Comparison of ENCODE assay signal across 6 cellular contexts in the genomic region with DNA sequence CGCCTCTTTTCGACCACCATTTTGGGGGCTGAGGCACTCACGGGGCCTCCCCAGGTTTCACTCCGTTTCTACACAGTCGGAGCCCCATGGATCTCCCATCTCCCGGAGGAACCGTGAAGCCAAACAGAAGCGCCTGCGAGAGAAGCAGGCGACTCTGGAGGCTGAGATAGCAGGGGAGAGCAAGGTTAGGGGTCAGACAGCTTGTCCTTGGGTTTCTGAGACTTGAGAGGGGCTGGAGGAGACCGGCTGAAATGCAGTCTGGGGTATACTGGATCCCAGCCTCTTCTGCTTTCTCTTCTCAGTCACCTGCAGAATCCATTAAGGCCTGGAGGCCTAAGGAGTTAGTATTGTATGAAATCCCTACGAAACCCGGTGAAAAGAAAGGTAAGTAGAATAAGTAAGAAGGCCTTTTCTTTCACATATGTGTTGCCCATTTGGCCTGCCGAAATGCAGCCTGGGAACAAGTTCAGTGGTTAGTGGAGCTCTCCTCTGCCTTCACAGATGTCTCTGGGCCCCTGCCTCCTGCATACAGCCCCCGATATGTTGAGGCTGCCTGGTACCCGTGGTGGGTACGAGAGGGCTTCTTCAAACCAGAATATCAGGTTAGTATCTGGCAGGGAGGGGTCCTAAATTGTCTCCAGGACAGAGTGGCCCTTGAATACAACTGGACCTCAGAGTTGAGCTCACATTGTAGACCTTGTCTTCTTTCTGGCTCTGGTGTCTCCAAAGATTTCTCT. TPM values are rescaled to one million over a fixed set of nuclear protein-coding genes. Genes with fewer than 3 reads are reported as not detected.
DNase-seq lines count a peak whose midpoint lies in the region.

No MANE protein-coding gene starts in this region.

- peak overlapping the region; percentile 94 for H3K4me3 Mint-ChIP-seq in activated naive CD8-positive, alpha-beta T cell treated with anti-CD3 and anti-CD28 coated beads for 36 hours

- peaks cover 30% of the 10 kb centered on the region for H3K4me1 Mint-ChIP-seq in activated naive CD8-positive, alpha-beta T cell treated with anti-CD3 and anti-CD28 coated beads for 36 hours

- H3K36me3 Mint-ChIP-seq in activated naive CD8-positive, alpha-beta T cell treated with anti-CD3 and anti-CD28 coated beads for 36 hours = peaks cover 48% of the 10 kb centered on the region

- DNase-seq in GM19240 (ENCODE audit: insufficient read length, low spot score) = peak; percentile 19
- no peak for DNase-seq in activated naive CD8-positive, alpha-beta T cell treated with anti-CD3 and anti-CD28 coated beads for 36 hours
- peak; percentile 41 for DNase-seq in midbrain (lab: John Stamatoyannopoulos, UW)
- no peak for DNase-seq in globus pallidus (ENCODE audit: low spot score)
- DNase-seq in hippocampal formation (lab: John Stamatoyannopoulos, UW) = no peak
- DNase-seq in NCI-H1694 treated with DMSO at 0.1 percent for 48 hours (lab: John Stamatoyannopoulos, UW) = no peak

- no peaks in the 10 kb centered on the region for H3K9me3 Mint-ChIP-seq in activated naive CD8-positive, alpha-beta T cell treated with anti-CD3 and anti-CD28 coated beads for 36 hours

- H3K27me3 Mint-ChIP-seq in activated naive CD8-positive, alpha-beta T cell treated with anti-CD3 and anti-CD28 coated beads for 36 hours = no peaks in the 10 kb centered on the region

- H3K27ac Mint-ChIP-seq in activated naive CD8-positive, alpha-beta T cell treated with anti-CD3 and anti-CD28 coated beads for 36 hours = peak overlapping the region; percentile 94

RNA-seq across cellular contexts. Expression of a gene that starts 1.0 kb away (rescaled TPM):
- 10 to 100 TPM; 79.5 to 80.9 TPM for total RNA-seq in activated naive CD8-positive, alpha-beta T cell treated with anti-CD3 and anti-CD28 coated beads for 36 hours

RNA-seq across cellular contexts. Expression of a gene that starts 7.0 kb away (rescaled TPM):
- 10 to 100 TPM; 44.5 to 46.4 TPM for total RNA-seq in activated naive CD8-positive, alpha-beta T cell treated with anti-CD3 and anti-CD28 coated beads for 36 hours

RNA-seq across cellular contexts. Expression of a gene that starts 16.9 kb away (rescaled TPM):
- not detected for total RNA-seq in activated naive CD8-positive, alpha-beta T cell treated with anti-CD3 and anti-CD28 coated beads for 36 hours

RNA-seq across cellular contexts. Expression of a gene that starts 25.8 kb away (rescaled TPM):
- total RNA-seq in activated naive CD8-positive, alpha-beta T cell treated with anti-CD3 and anti-CD28 coated beads for 36 hours = not detected

RNA-seq across cellular contexts. Expression of a gene that starts 30.7 kb away (rescaled TPM):
- 10 to 100 TPM; 12.0 to 13.7 TPM for total RNA-seq in activated naive CD8-positive, alpha-beta T cell treated with anti-CD3 and anti-CD28 coated beads for 36 hours

Comparison
In these comparisons a context has a peak if more than half of its experiments do, and no peak if none do; other contexts are left out.
1. DNase-seq: peak in GM19240 (single experiment) and midbrain (single experiment); none in activated naive CD8-positive, alpha-beta T cell treated with anti-CD3 and anti-CD28 coated beads for 36 hours (single experiment), globus pallidus (single experiment), hippocampal formation (0 of 2) and NCI-H1694 treated with DMSO at 0.1 percent for 48 hours (single experiment).